In genomic region chr6:31736026-31736767, GRCh38 we compare ENCODE assay signal across 1 cellular context.
A peak's percentile ranks its signal among the peaks of the same experiment; 100 is the strongest.
TF ChIP-seq lines count a peak whose summit lies in the region.

CLIC1 (minus strand) TSS chr6:31736530; CDS start chr6:31736300, 230 bp downstream.

TF ChIP-seq in GM12878, 131 proteins besides CTCF, POLR2A, EP300 and RAD21 (continued from another document):
- TF ChIP-seq REST (IDR thresholded peaks at IDR 0.05; ENCODE audit: low read depth, low read length): 0 out of 2 replicates have a peak, but pooled peaks have one; percentile 34
- no peak for TF ChIP-seq CREB1 (IDR thresholded peaks at IDR 0.05; ENCODE audit: low read depth)
- peak; percentile 35 for TF ChIP-seq SMAD1 (IDR thresholded peaks at IDR 0.05; ENCODE audit: low read depth, partially characterized antibody)
- no peak for TF ChIP-seq SKIL (IDR thresholded peaks at IDR 0.05; ENCODE audit: low read depth, poor library complexity, severe bottlenecking)
- TF ChIP-seq USF1 (IDR thresholded peaks at IDR 0.05; ENCODE audit: borderline replicate concordance, extremely low read length, insufficient read depth, low read depth, low read length): no peak
